In genomic region chr11:44623716-44624491, GRCh38 we compare ENCODE assay signal across 11 cellular contexts. TPM values are rescaled to one million over a fixed set of nuclear protein-coding genes. Genes with fewer than 3 reads are reported as not detected.
DNase-seq lines count a peak whose midpoint lies in the region; ATAC-seq, FAIRE-seq and TF ChIP-seq lines count a peak whose summit lies in the region.
"Had no signal": no experiment of that assay in that cellular context is flagged by ENCODE, and none has a peak within 500 bp of the region (broad histone marks: within the 10 kb centered on the region; RNA-seq: fewer than 3 reads in every experiment).

No MANE protein-coding gene starts in this region.

- TF ChIP-seq CTCF in thyroid gland (IDR thresholded peaks at IDR 0.05) = no peak

- H3K27ac ChIP-seq in thyroid gland = peak overlapping the region in 2 of 3 donors; percentile 17 to 33

- peaks cover 64% of the 10 kb centered on the region for H3K36me3 Mint-ChIP-seq in activated T-helper 17 cell treated with anti-CD3 and anti-CD28 coated beads, Interleukin-2, amount 50 U/mL, for 72 hours (ENCODE audit: low read depth)
- H3K36me3 Mint-ChIP-seq: mesothelial cell of epicardium had no signal

- intact Hi-C loops in thyroid gland (cut with DNase I) = loop anchor here (5.0 to 10.0 kb wide), 2 partner anchors 101 to 268 kb away; partner anchors contain the start of gene TSPAN18

- no peak overlapping the region for H3K4me3 ChIP-seq in thyroid gland (replicated peaks in 1 of 3)

- peak; percentile 28 for DNase-seq in activated CD4-positive, CD25-positive, alpha-beta regulatory T cell treated with anti-CD3 and anti-CD28 coated beads, Interleukin-2, amount 50 U/mL, for 72 hours
- DNase-seq in activated CD4-positive, CD25-positive, alpha-beta regulatory T cell (lab: John Stamatoyannopoulos, UW) = no peak
- DNase-seq in kidney tubule cell (ENCODE audit: low spot score) (peak; percentile 40), thyroid gland (peak in 1 of 2 donors; percentile 24), H54 (ENCODE audit: insufficient read length, low spot score) (no peak)
- DNase-seq: SK-N-SH had no signal

- H3K9me3 ChIP-seq in thyroid gland = no peaks in the 10 kb centered on the region
- H3K9me3 ChIP-seq: SK-N-SH had no signal

- peak; percentile 20 for ATAC-seq in activated T-helper 17 cell treated with anti-CD3 and anti-CD28 coated beads, Interleukin-2, amount 50 U/mL, for 72 hours (replicated peaks)
- ATAC-seq in HG03442 (IDR thresholded peaks at IDR 0.05; ENCODE audit: unreplicated experiment) = no peak
- ATAC-seq in GM21619 (IDR thresholded peaks at IDR 0.05; ENCODE audit: unreplicated experiment) = no peak

- no peaks in the 10 kb centered on the region for H3K9me3 Mint-ChIP-seq in activated T-helper 17 cell treated with anti-CD3 and anti-CD28 coated beads, Interleukin-2, amount 50 U/mL, for 72 hours
- H3K9me3 Mint-ChIP-seq: dendritic cell treated with granulocyte-macrophage colony-stimulating factor and Interleukin-4, amounts not matched to agents 40 ng/mL and 50 ng/mL, for 4 days; mesothelial cell of epicardium had no signal

- WGBS in thyroid gland, 2 donors = 53 to 62% methylated on average over 7 to 8 of the region's 8 CpGs

- FAIRE-seq in H54 (lab: Jason Lieb, UNC) = no peak

- peak overlapping the region; percentile 44 for H3K4me3 Mint-ChIP-seq in activated T-helper 17 cell treated with anti-CD3 and anti-CD28 coated beads, Interleukin-2, amount 50 U/mL, for 72 hours
- H3K4me3 Mint-ChIP-seq: dendritic cell treated with granulocyte-macrophage colony-stimulating factor and Interleukin-4, amounts not matched to agents 40 ng/mL and 50 ng/mL, for 4 days; mesothelial cell of epicardium had no signal

- no peaks in the 10 kb centered on the region for H3K27me3 ChIP-seq in thyroid gland

- H3K27ac Mint-ChIP-seq in activated T-helper 17 cell treated with anti-CD3 and anti-CD28 coated beads, Interleukin-2, amount 50 U/mL, for 72 hours = peak overlapping the region; percentile 91
- H3K27ac Mint-ChIP-seq: dendritic cell treated with granulocyte-macrophage colony-stimulating factor and Interleukin-4, amounts not matched to agents 40 ng/mL and 50 ng/mL, for 4 days; mesothelial cell of epicardium had no signal

- peaks cover 31% of the 10 kb centered on the region for H3K4me1 Mint-ChIP-seq in activated T-helper 17 cell treated with anti-CD3 and anti-CD28 coated beads, Interleukin-2, amount 50 U/mL, for 72 hours

- no peaks in the 10 kb centered on the region for H3K27me3 Mint-ChIP-seq in activated T-helper 17 cell treated with anti-CD3 and anti-CD28 coated beads, Interleukin-2, amount 50 U/mL, for 72 hours

- TF ChIP-seq POLR2A in thyroid gland (IDR thresholded peaks at IDR 0.05) = no peak
- no peak for TF ChIP-seq POLR2A in H54 (IDR thresholded peaks at IDR 0.05; ENCODE audit: low read depth, low read length)

- peaks cover 6 to 45% of the 10 kb centered on the region in 2 donors for H3K4me1 ChIP-seq in thyroid gland

- no peaks in the 10 kb centered on the region for H3K36me3 ChIP-seq in thyroid gland

RNA-seq across cellular contexts. Expression of gene CD82, which starts 58.4 kb away (rescaled TPM):
- 100 to 1,000 TPM; 147 to 620 TPM for total RNA-seq in activated T-helper 17 cell treated with anti-CD3 and anti-CD28 coated beads, Interleukin-2, amount 50 U/mL, for 72 hours
- 10 to 100 TPM; 11.8 to 24.0 (median 18.7) TPM for total RNA-seq in thyroid gland

Comparison
In these comparisons a context has a peak if more than half of its experiments do, and no peak if none do; other contexts are left out.
1. DNase-seq: peak in activated CD4-positive, CD25-positive, alpha-beta regulatory T cell treated with anti-CD3 and anti-CD28 coated beads, Interleukin-2, amount 50 U/mL, for 72 hours (single experiment) and kidney tubule cell (single experiment); none in activated CD4-positive, CD25-positive, alpha-beta regulatory T cell (0 of 4) and H54 (single experiment).
2. RNA of gene CD82, which starts 58.4 kb away (total RNA-seq): 147 to 620 TPM in activated T-helper 17 cell treated with anti-CD3 and anti-CD28 coated beads, Interleukin-2, amount 50 U/mL, for 72 hours; 11.8 to 24.0 TPM in thyroid gland; every median in the first group is over 4 times any median in the second.